Comparison of ENCODE assay signal across 1 cellular context in the genomic region with DNA sequence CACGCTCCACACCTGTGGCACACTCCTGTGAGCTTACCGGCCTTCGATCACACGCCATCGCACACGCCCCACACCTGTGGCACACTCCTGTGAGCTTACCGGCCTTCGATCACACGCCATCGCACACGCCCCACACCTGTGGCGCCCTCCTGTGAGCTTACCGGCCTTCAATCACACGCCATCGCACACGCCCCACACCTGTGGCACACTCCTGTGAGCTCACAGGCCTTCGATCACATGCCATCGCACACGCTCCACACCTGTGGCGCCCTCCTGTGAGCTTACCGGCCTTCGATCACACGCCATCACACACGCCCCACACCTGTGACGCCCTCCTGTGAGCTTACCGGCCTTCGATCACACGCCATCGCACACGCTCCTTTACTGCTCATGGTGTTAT. TPM values are rescaled to one million over a fixed set of nuclear protein-coding genes. Genes with fewer than 3 reads are reported as not detected.
"Had no signal": no experiment of that assay in that cellular context is flagged by ENCODE, and none has a peak within 500 bp of the region (broad histone marks: within the 10 kb centered on the region; RNA-seq: fewer than 3 reads in every experiment).

No MANE protein-coding gene starts in this region.

RNA-seq across cellular contexts. Expression of a gene that starts 26.3 kb away (rescaled TPM):
- total RNA-seq: MCF 10A had no signal
